29 cellular contexts compared by ENCODE assay signal in the genomic region with DNA sequence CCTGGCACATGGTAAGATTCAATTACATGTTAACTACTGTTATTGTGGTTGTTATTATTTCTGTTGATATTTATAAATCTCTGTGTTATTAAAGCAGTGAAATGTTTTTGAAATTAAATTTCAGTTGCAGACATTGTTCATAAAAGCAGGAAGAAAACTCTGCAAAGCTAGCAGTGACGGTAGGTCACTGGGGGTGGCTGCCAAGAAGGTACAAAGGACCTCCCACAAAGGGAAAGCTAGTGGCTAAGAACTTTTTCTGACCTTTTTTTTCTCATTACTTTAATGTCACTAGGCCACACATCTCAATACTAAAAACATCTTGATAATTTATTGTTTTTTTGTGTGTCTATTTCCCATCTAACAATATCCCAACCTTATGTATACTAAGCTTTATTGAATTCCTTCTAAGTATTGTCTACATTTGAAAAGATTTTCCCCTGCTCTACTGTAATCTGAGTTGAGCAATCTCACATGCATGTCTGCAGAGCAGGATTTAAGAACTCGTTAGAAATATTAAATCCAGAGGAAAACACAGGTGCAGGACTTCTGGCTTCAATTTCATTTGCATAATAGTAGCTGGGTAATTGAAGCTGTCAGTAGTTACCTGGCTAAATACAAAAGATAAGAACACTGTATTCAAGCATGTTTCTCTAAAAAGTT.
DNase-seq lines count a peak whose midpoint lies in the region; ATAC-seq and TF ChIP-seq lines count a peak whose summit lies in the region.
"Had no signal": no experiment of that assay in that cellular context is flagged by ENCODE, and none has a peak within 500 bp of the region (broad histone marks: within the 10 kb centered on the region; RNA-seq: fewer than 3 reads in every experiment).

No MANE protein-coding gene starts in this region.

- TF ChIP-seq CTCF in OCI-LY7 (conservative IDR thresholded peaks at IDR 0.05; ENCODE audit: low read length), result no peak
- TF ChIP-seq CTCF in neural progenitor cell (IDR thresholded peaks at IDR 0.05), result no peak

- no peaks in the 10 kb centered on the region for H3K36me3 Mint-ChIP-seq in neural progenitor cell
- no peaks in the 10 kb centered on the region for H3K36me3 Mint-ChIP-seq in activated CD8-positive, alpha-beta T cell treated with anti-CD3 and anti-CD28 coated beads, Interleukin-2, amount 10 ng/mL, durations not matched to agents 7 days and 5 days (ENCODE audit: low read depth)
- peaks cover 0 to 9% of the 10 kb centered on the region in 2 donors for H3K36me3 Mint-ChIP-seq in activated naive CD4-positive, alpha-beta T cell treated with anti-CD3 and anti-CD28 coated beads, Interleukin-2, amount 50 U/mL, for 72 hours
- H3K36me3 Mint-ChIP-seq: activated naive CD4-positive, alpha-beta T cell treated with anti-CD3 and anti-CD28 coated beads, Interleukin-2, amount 50 U/mL, for 24 hours; immature natural killer cell; natural killer cell had no signal

- H3K27ac Mint-ChIP-seq in neural progenitor cell, result no peak overlapping the region
- H3K27ac Mint-ChIP-seq in activated CD8-positive, alpha-beta T cell treated with anti-CD3 and anti-CD28 coated beads, Interleukin-2, amount 10 ng/mL, durations not matched to agents 7 days and 5 days, result no peak overlapping the region
- H3K27ac Mint-ChIP-seq in activated naive CD4-positive, alpha-beta T cell treated with anti-CD3 and anti-CD28 coated beads, Interleukin-2, amount 50 U/mL, for 72 hours, result no peak overlapping the region
- H3K27ac Mint-ChIP-seq: activated CD4-positive, alpha-beta T cell treated with anti-CD3 and anti-CD28 coated beads for 36 hours; activated naive CD4-positive, alpha-beta T cell treated with anti-CD3 and anti-CD28 coated beads, Interleukin-2, amount 50 U/mL, for 24 hours; CD4-positive, alpha-beta T cell; HFFc6; immature natural killer cell; natural killer cell; T-helper 2 cell treated with Interferon-gamma antibody and Interleukin-4, amounts not matched to agents 5 μg/mL and 100 μg/mL, for 36 hours had no signal

- no TSS peak for BruUV-seq in OCI-LY7 (replicated peaks; lab: Mats Ljungman, UMichigan)

- intact Hi-C loops in OCI-LY7 (cut with micrococcal nuclease; ENCODE audit: unreplicated experiment), result no loop called here

- DNase-seq in NCI-H82 (lab: John Stamatoyannopoulos, UW) (peak; percentile 47), NCI-H82 treated with DMSO at 0.1 percent for 48 hours (lab: John Stamatoyannopoulos, UW; ENCODE audit: unreplicated experiment) (no peak), NCI-H1417 treated with DMSO at 0.1 percent for 48 hours (lab: John Stamatoyannopoulos, UW) (peak; percentile 12), OCI-LY7 (ENCODE audit: low spot score) (peak; percentile 49), neural progenitor cell (ENCODE audit: low spot score) (no peak), NCI-H2171 (lab: John Stamatoyannopoulos, UW) (no peak)
- no peak for DNase-seq in activated CD8-positive, alpha-beta T cell treated with anti-CD3 and anti-CD28 coated beads, Interleukin-2, amount 10 ng/mL, durations not matched to agents 7 days and 5 days
- no peak for DNase-seq in activated naive CD4-positive, alpha-beta T cell treated with anti-CD3 and anti-CD28 coated beads, Interleukin-2, amount 50 U/mL, for 72 hours (ENCODE audit: low spot score in 2 of 2)
- DNase-seq: activated CD4-positive, alpha-beta T cell treated with anti-CD3 and anti-CD28 coated beads for 36 hours; activated CD8-positive, alpha-beta memory T cell treated with anti-CD3 and anti-CD28 coated beads for 24 hours; activated T-cell treated with anti-CD3 and anti-CD28 coated beads for 4 hours; aorta; CD4-positive, alpha-beta T cell; HFFc6; immature natural killer cell; KG1; left colon; mammary epithelial cell; mucosa of descending colon; natural killer cell; NCI-H1930; NCI-H2227 treated with DMSO at 0.1 percent for 48 hours; occipital lobe; psoas muscle; Right ventricle myocardium superior; stimulated activated CD4-positive, alpha-beta T cell treated with anti-CD3 and anti-CD28 coated beads, Interleukin-4, amount 100 ng/mL, for 1 hour; tibial artery had no signal

- no peaks in the 10 kb centered on the region for H3F3A ChIP-seq in neural progenitor cell (ENCODE audit: low read depth)

- peak overlapping the region; percentile 63 for H3K4me2 ChIP-seq in OCI-LY7 (ENCODE audit: low read length)
- peak overlapping the region; percentile 34 for H3K4me2 ChIP-seq in neural progenitor cell

- H3K4me3 ChIP-seq in OCI-LY7 (ENCODE audit: low read depth, low read length, poor library complexity, severe bottlenecking) (peak overlapping the region; percentile 31), neural progenitor cell (no peak overlapping the region)
- H3K4me3 ChIP-seq: mucosa of descending colon, psoas muscle, tibial artery had no signal

- no peaks in the 10 kb centered on the region for H3K27me3 Mint-ChIP-seq in neural progenitor cell (ENCODE audit: insufficient read depth, low read depth)
- H3K27me3 Mint-ChIP-seq in activated CD8-positive, alpha-beta T cell treated with anti-CD3 and anti-CD28 coated beads, Interleukin-2, amount 10 ng/mL, durations not matched to agents 7 days and 5 days (ENCODE audit: low read depth), result no peaks in the 10 kb centered on the region
- H3K27me3 Mint-ChIP-seq: activated naive CD4-positive, alpha-beta T cell treated with anti-CD3 and anti-CD28 coated beads, Interleukin-2, amount 50 U/mL, for 24 hours; CD4-positive, alpha-beta T cell had no signal

- H3K9me2 ChIP-seq in OCI-LY7 (ENCODE audit: insufficient read depth, low read length), result no peaks in the 10 kb centered on the region

- H3K27me3 ChIP-seq in neural progenitor cell, result no peaks in the 10 kb centered on the region
- H3K27me3 ChIP-seq: tibial artery had no signal

- peak overlapping the region; percentile 65 for H3K27ac ChIP-seq in OCI-LY7 (ENCODE audit: low read depth, low read length, poor library complexity, severe bottlenecking)
- no peak overlapping the region for H3K27ac ChIP-seq in neural progenitor cell
- H3K27ac ChIP-seq: psoas muscle, tibial artery had no signal

- no peaks in the 10 kb centered on the region for H3K4me1 Mint-ChIP-seq in neural progenitor cell
- H3K4me1 Mint-ChIP-seq in activated CD8-positive, alpha-beta T cell treated with anti-CD3 and anti-CD28 coated beads, Interleukin-2, amount 10 ng/mL, durations not matched to agents 7 days and 5 days (ENCODE audit: low read depth), result no peaks in the 10 kb centered on the region
- H3K4me1 Mint-ChIP-seq: immature natural killer cell, natural killer cell had no signal

- CTCF ChIA-PET in OCI-LY7 (lab: Charles Lee; ENCODE audit: unreplicated experiment), result interaction anchor here (0.8 kb wide), 1 partner anchor 26 kb away, joined by 3 read pairs; no protein-coding TSS in a partner anchor
- CTCF ChIA-PET in activated CD8-positive, alpha-beta T cell treated with anti-CD3 and anti-CD28 coated beads, Interleukin-2, amount 10 ng/mL, durations not matched to agents 7 days and 5 days (lab: Charles Lee), result no interaction called here

- H3K9ac ChIP-seq in neural progenitor cell, result no peak overlapping the region

- no peak overlapping the region for H3K4me3 Mint-ChIP-seq in neural progenitor cell
- H3K4me3 Mint-ChIP-seq in activated CD8-positive, alpha-beta T cell treated with anti-CD3 and anti-CD28 coated beads, Interleukin-2, amount 10 ng/mL, durations not matched to agents 7 days and 5 days, result no peak overlapping the region
- H3K4me3 Mint-ChIP-seq: activated CD4-positive, alpha-beta T cell treated with anti-CD3 and anti-CD28 coated beads for 36 hours; activated naive CD4-positive, alpha-beta T cell treated with anti-CD3 and anti-CD28 coated beads, Interleukin-2, amount 50 U/mL, for 24 hours; CD4-positive, alpha-beta T cell; HFFc6; immature natural killer cell; natural killer cell; T-helper 2 cell treated with Interferon-gamma antibody and Interleukin-4, amounts not matched to agents 5 μg/mL and 100 μg/mL, for 36 hours had no signal

- no peaks in the 10 kb centered on the region for H3K9me3 Mint-ChIP-seq in neural progenitor cell
- peaks cover 4% of the 10 kb centered on the region for H3K9me3 Mint-ChIP-seq in activated CD8-positive, alpha-beta T cell treated with anti-CD3 and anti-CD28 coated beads, Interleukin-2, amount 10 ng/mL, durations not matched to agents 7 days and 5 days (ENCODE audit: insufficient read depth)
- H3K9me3 Mint-ChIP-seq in activated naive CD4-positive, alpha-beta T cell treated with anti-CD3 and anti-CD28 coated beads, Interleukin-2, amount 50 U/mL, for 72 hours, result no peaks in the 10 kb centered on the region
- H3K9me3 Mint-ChIP-seq: activated naive CD4-positive, alpha-beta T cell treated with anti-CD3 and anti-CD28 coated beads, Interleukin-2, amount 50 U/mL, for 24 hours; CD4-positive, alpha-beta T cell; HFFc6; immature natural killer cell; natural killer cell; T-helper 2 cell treated with Interferon-gamma antibody and Interleukin-4, amounts not matched to agents 5 μg/mL and 100 μg/mL, for 36 hours had no signal

- peaks cover 5% of the 10 kb centered on the region; the same call in 1 of the 2 replicates for H3K9me3 ChIP-seq in OCI-LY7 (ENCODE audit: low read length)
- no peaks in the 10 kb centered on the region for H3K9me3 ChIP-seq in neural progenitor cell (ENCODE audit: low read depth)
- H3K9me3 ChIP-seq: mucosa of descending colon, psoas muscle, tibial artery had no signal

- H3K4me1 ChIP-seq in OCI-LY7 (ENCODE audit: insufficient read depth, low read length, poor library complexity, severe bottlenecking) (peaks cover 22% of the 10 kb centered on the region), neural progenitor cell (peaks cover 9% of the 10 kb centered on the region)
- H3K4me1 ChIP-seq: psoas muscle, tibial artery had no signal

- peak overlapping the region; percentile 98 for H2AFZ ChIP-seq in OCI-LY7 (ENCODE audit: low read length)
- H2AFZ ChIP-seq in neural progenitor cell (replicated peaks), result no peak overlapping the region

- H3K79me2 ChIP-seq in OCI-LY7 (ENCODE audit: insufficient read depth, low read depth, low read length) (no peaks in the 10 kb centered on the region), neural progenitor cell (ENCODE audit: low read depth) (no peaks in the 10 kb centered on the region)

- POLR2A ChIA-PET in OCI-LY7 (lab: Charles Lee), result interaction anchor here (0.5 to 2.9 kb wide), 14 partner anchors 9 to 1118 kb away, joined by 3 to 14 read pairs (median 4); no protein-coding TSS in a partner anchor
- POLR2A ChIA-PET in activated CD8-positive, alpha-beta T cell treated with anti-CD3 and anti-CD28 coated beads, Interleukin-2, amount 10 ng/mL, durations not matched to agents 7 days and 5 days (lab: Charles Lee), result no interaction called here

- no peaks in the 10 kb centered on the region for H4K20me1 ChIP-seq in OCI-LY7 (ENCODE audit: insufficient read depth, low read length)
- no peaks in the 10 kb centered on the region for H4K20me1 ChIP-seq in neural progenitor cell (ENCODE audit: low read depth)

- H3K36me3 ChIP-seq in OCI-LY7 (ENCODE audit: insufficient read depth, low read length), result peaks cover 3% of the 10 kb centered on the region; the same call in 1 of the 2 replicates
- no peaks in the 10 kb centered on the region for H3K36me3 ChIP-seq in neural progenitor cell
- H3K36me3 ChIP-seq: tibial artery had no signal

- ATAC-seq in activated CD8-positive, alpha-beta T cell treated with anti-CD3 and anti-CD28 coated beads, Interleukin-2, amount 10 ng/mL, durations not matched to agents 7 days and 5 days, result no peak
- no peak for ATAC-seq in activated naive CD4-positive, alpha-beta T cell treated with anti-CD3 and anti-CD28 coated beads, Interleukin-2, amount 50 U/mL, for 72 hours
- ATAC-seq: activated CD4-positive, alpha-beta T cell treated with anti-CD3 and anti-CD28 coated beads for 36 hours; left colon; mucosa of descending colon; natural killer cell; psoas muscle had no signal

Comparison
In these comparisons a context has a peak if more than half of its experiments do, and no peak if none do; other contexts are left out.
1. DNase-seq: peak in NCI-H82 (single experiment), NCI-H1417 treated with DMSO at 0.1 percent for 48 hours (single experiment) and OCI-LY7 (single experiment); none in NCI-H82 treated with DMSO at 0.1 percent for 48 hours (single experiment), neural progenitor cell (single experiment), activated CD8-positive, alpha-beta T cell treated with anti-CD3 and anti-CD28 coated beads, Interleukin-2, amount 10 ng/mL, durations not matched to agents 7 days and 5 days (single experiment), activated naive CD4-positive, alpha-beta T cell treated with anti-CD3 and anti-CD28 coated beads, Interleukin-2, amount 50 U/mL, for 72 hours (0 of 2) and NCI-H2171 (single experiment).